ENCODE assay signal across 2 cellular contexts in the genomic region with DNA sequence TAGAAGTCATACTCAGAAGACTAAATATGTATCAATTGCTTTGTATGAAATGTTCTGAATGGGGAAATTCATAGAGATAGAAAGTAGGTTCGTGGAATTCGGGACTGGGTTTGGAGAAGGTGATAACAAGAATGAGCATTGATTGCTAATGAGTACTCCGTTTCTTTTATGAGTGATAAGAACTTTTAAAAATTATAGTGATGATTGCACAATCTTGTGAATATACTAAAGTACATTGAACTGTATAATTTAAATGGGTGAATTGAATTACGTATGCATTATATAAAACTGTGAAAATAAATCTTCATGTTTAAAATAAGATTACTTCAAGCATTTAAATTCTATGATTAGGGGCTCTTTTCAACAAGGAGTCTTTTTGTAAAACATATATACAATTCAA.
A peak's percentile ranks its signal among the peaks of the same experiment; 100 is the strongest.
TF ChIP-seq lines count a peak whose summit lies in the region.

No MANE protein-coding gene starts in this region.

TF ChIP-seq in HepG2, 621 proteins besides CTCF, POLR2A, EP300 and RAD21:
- no peak for TF ChIP-seq MAZ (IDR thresholded peaks at IDR 0.05; ENCODE audit: borderline replicate concordance, low read depth, low read length)
- TF ChIP-seq MAZ (CRISPR knock-in tag; IDR thresholded peaks at IDR 0.05; ENCODE audit: low read depth), result no peak
- TF ChIP-seq CEBPB (IDR thresholded peaks at IDR 0.05; ENCODE audit: borderline replicate concordance, low read depth, low read length), result peak; percentile 25; the same call in 1 of the 2 replicates
TF ChIP-seq in HepG2: peak in this region for 1.

TF ChIP-seq in IMR-90, 13 proteins besides CTCF, POLR2A, EP300 and RAD21:
- TF ChIP-seq, protein P1, sequence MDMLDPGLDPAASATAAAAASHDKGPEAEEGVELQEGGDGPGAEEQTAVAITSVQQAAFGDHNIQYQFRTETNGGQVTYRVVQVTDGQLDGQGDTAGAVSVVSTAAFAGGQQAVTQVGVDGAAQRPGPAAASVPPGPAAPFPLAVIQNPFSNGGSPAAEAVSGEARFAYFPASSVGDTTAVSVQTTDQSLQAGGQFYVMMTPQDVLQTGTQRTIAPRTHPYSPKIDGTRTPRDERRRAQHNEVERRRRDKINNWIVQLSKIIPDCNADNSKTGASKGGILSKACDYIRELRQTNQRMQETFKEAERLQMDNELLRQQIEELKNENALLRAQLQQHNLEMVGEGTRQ (IDR thresholded peaks at IDR 0.05; ENCODE audit: low read depth, low read length), result no peak
- TF ChIP-seq CEBPB (IDR thresholded peaks at IDR 0.05; ENCODE audit: low read depth, low read length), result peak; percentile 57; the same call in 1 of the 2 replicates
